In genomic region chr11:130001491-130002351, GRCh38 we compare ENCODE assay signal across 8 cellular contexts. TPM values are rescaled to one million over a fixed set of nuclear protein-coding genes. Genes with fewer than 3 reads are reported as not detected.
DNase-seq lines count a peak whose midpoint lies in the region; ATAC-seq and TF ChIP-seq lines count a peak whose summit lies in the region.

No MANE protein-coding gene starts in this region.

- H3K9me3 ChIP-seq in PC-9 (ENCODE audit: insufficient read depth, low read depth) (no peaks in the 10 kb centered on the region), right cardiac atrium (ENCODE audit: control insufficient read depth, low read length) (no peaks in the 10 kb centered on the region)

- peaks cover 30% of the 10 kb centered on the region for H3K4me1 ChIP-seq in PC-9 (replicated peaks; ENCODE audit: insufficient read depth)
- peaks cover 1% of the 10 kb centered on the region for H3K4me1 ChIP-seq in right cardiac atrium (ENCODE audit: control insufficient read depth, insufficient read depth, low read length)
- peaks cover 6% of the 10 kb centered on the region for H3K4me1 ChIP-seq in rectal smooth muscle tissue (ENCODE audit: control insufficient read depth, insufficient read depth, low read length)

- peak overlapping the region; percentile 84 for H2AFZ ChIP-seq in PC-9

- peak overlapping the region; percentile 94 for H3K4me2 ChIP-seq in PC-9

- DNase-seq in BJ (ENCODE audit: low read depth), result no peak
- peak; percentile 26 to 39 for DNase-seq in PC-9
- peak in 2 of 3 donors; percentile 49 to 76 for DNase-seq in right cardiac atrium
- no peak for DNase-seq in T-helper 9 cell

- no peaks in the 10 kb centered on the region for H4K20me1 ChIP-seq in PC-9 (ENCODE audit: insufficient read depth)

- TF ChIP-seq CTCF in BJ (IDR thresholded peaks at IDR 0.05; ENCODE audit: insufficient read depth, low read depth, low read length), result no peak
- no peak for TF ChIP-seq CTCF in PC-9 (conservative IDR thresholded peaks at IDR 0.05)

- H3K9ac ChIP-seq in rectal smooth muscle tissue (ENCODE audit: low read length), result peak overlapping the region; percentile 79

- H3K27me3 ChIP-seq in BJ (ENCODE audit: control insufficient read depth, insufficient read depth, low read length) (no peaks in the 10 kb centered on the region), PC-9 (ENCODE audit: insufficient read depth, low read depth) (no peaks in the 10 kb centered on the region), right cardiac atrium (ENCODE audit: control insufficient read depth, insufficient read depth) (no peaks in the 10 kb centered on the region), rectal smooth muscle tissue (ENCODE audit: control insufficient read depth, insufficient read depth, low read length) (no peaks in the 10 kb centered on the region)

- intact Hi-C loops in PC-9 (cut with micrococcal nuclease; ENCODE audit: unreplicated experiment) (loop anchor here (2.0 kb wide), 1 partner anchor 79 kb away; no protein-coding TSS in a partner anchor), right cardiac atrium (cut with DNase I) (loop anchor here in 3 of 4 donors (5.0 to 10.0 kb wide), 4 partner anchors 66 to 313 kb away; partner anchors contain the start of genes APLP2 (in 2 of the 3) and ZBTB44 (in 1 of the 3))

- BruUV-seq in PC-9 (replicated peaks; lab: Mats Ljungman, UMichigan), result no TSS peak

- H3K4me3 ChIP-seq in BJ (ENCODE audit: low read depth, low read length), result peak overlapping the region; percentile 71
- H3K4me3 ChIP-seq in PC-9, result peak overlapping the region; percentile 75
- H3K4me3 ChIP-seq in right cardiac atrium (ENCODE audit: low read length), result peak overlapping the region; percentile 88
- peak overlapping the region; percentile 85 for H3K4me3 ChIP-seq in rectal smooth muscle tissue (ENCODE audit: low read length)

- CTCF ChIA-PET in BJ (lab: Yijun Ruan, JAX) (interaction anchor here (0.6 kb wide), 1 partner anchor 36 kb away, joined by 3 read pairs; no protein-coding TSS in a partner anchor), PC-9 (lab: Charles Lee) (interaction anchor here (0.6 kb wide), 2 partner anchors 70 to 212 kb away, joined by 4 to 5 read pairs; no protein-coding TSS in a partner anchor)

- H3K27ac ChIP-seq in PC-9 (peak overlapping the region; percentile 99), angular gyrus (ENCODE audit: low read depth, low read length) (peak overlapping the region; percentile 100), right cardiac atrium (ENCODE audit: low read length) (peak overlapping the region; percentile 90), rectal smooth muscle tissue (ENCODE audit: low read depth, low read length) (peak overlapping the region; percentile 99)

- under 1% methylated on average over 90 of the region's 90 CpGs for WGBS in right cardiac atrium

- H3K9me2 ChIP-seq in PC-9 (ENCODE audit: insufficient read depth), result no peaks in the 10 kb centered on the region

- no peaks in the 10 kb centered on the region for H3K36me3 ChIP-seq in BJ (ENCODE audit: control insufficient read depth, insufficient read depth, low read length)
- H3K36me3 ChIP-seq in PC-9 (ENCODE audit: low read depth), result 0 out of 2 replicates have a peak, but pooled peaks cover 8% of the 10 kb centered on the region
- no peaks in the 10 kb centered on the region for H3K36me3 ChIP-seq in rectal smooth muscle tissue (ENCODE audit: control insufficient read depth, insufficient read depth, low read length)

- H3K79me2 ChIP-seq in PC-9 (ENCODE audit: low read depth), result peaks cover 57% of the 10 kb centered on the region

- peak; percentile 5 for ATAC-seq in GM18873 (IDR thresholded peaks at IDR 0.05; ENCODE audit: low FRiP score, unreplicated experiment)
- peak; percentile 27 for ATAC-seq in HG03135 (IDR thresholded peaks at IDR 0.05; ENCODE audit: unreplicated experiment)
- ATAC-seq in right cardiac atrium, result peak; percentile 42 to 56

- H3F3A ChIP-seq in PC-9 (ENCODE audit: insufficient read depth, low read depth), result peaks cover 43% of the 10 kb centered on the region

- POLR2A ChIA-PET in BJ (lab: Charles Lee), result interaction anchor here (0.6 kb wide), 1 partner anchor 131 kb away, joined by 3 read pairs; no protein-coding TSS in a partner anchor
- POLR2A ChIA-PET in PC-9 (lab: Charles Lee; ENCODE audit: unreplicated experiment), result interaction anchor here (0.6 to 1.1 kb wide), 4 partner anchors 22 to 145 kb away, joined by 3 to 50 read pairs (median 4); no protein-coding TSS in a partner anchor

RNA-seq across cellular contexts. Expression of gene PRDM10, which starts 0.9 kb away (rescaled TPM):
- polyA plus RNA-seq in BJ (2011; rRNA removed) (3.4 and 5.5 TPM in 2 replicates), right cardiac atrium (1.6 TPM)
- 10.4 and 11.5 TPM in 2 replicates for polyA minus RNA-seq in BJ (2011; rRNA and poly(A)+ RNA removed)
- total RNA-seq in PC-9 (2021) (10.3 and 14.6 TPM in 2 replicates), right cardiac atrium (1 to 10 TPM; 4.9 to 7.2 (median 6.3) TPM)

Comparison
In these comparisons a context has a peak if more than half of its experiments do, and no peak if none do; other contexts are left out.
1. DNase-seq: peak in PC-9 (2 of 2) and right cardiac atrium (2 of 3); none in BJ (single experiment) and T-helper 9 cell (single experiment).
2. Peak in every context shown above with its lines, with median percentiles within 50 percentile points of each other: H3K4me3 ChIP-seq, ATAC-seq and H3K27ac ChIP-seq.